In genomic region chr1:207958376-207959139, GRCh38 we compare ENCODE assay signal across 8 cellular contexts. TPM values are rescaled to one million over a fixed set of nuclear protein-coding genes. Genes with fewer than 3 reads are reported as not detected.
DNase-seq lines count a peak whose midpoint lies in the region; ATAC-seq, FAIRE-seq and TF ChIP-seq lines count a peak whose summit lies in the region.

No MANE protein-coding gene starts in this region.

- TF ChIP-seq CTCF in epithelial cell of proximal tubule (conservative IDR thresholded peaks at IDR 0.05; ENCODE audit: low read depth, low read length) (no peak), nephron (IDR thresholded peaks at IDR 0.05; ENCODE audit: unreplicated experiment in 3 of 3) (no peak)

- no peak for FAIRE-seq in urothelium cell line (lab: Jason Lieb, UNC)

- peaks cover 8% of the 10 kb centered on the region for H3K4me1 Mint-ChIP-seq in stimulated activated naive CD8-positive, alpha-beta T cell treated with anti-CD3 and anti-CD28 coated beads, Interleukin-15, Interleukin-2, amounts not matched to agents 100 ng/mL and 50 ng/mL, for 24 hours (ENCODE audit: low read depth)
- peaks cover 12% of the 10 kb centered on the region for H3K4me1 Mint-ChIP-seq in nephron

- H3K4me3 ChIP-seq in epithelial cell of proximal tubule (ENCODE audit: low read depth, low read length): peak overlapping the region; percentile 55

- no peak for ATAC-seq in stimulated activated naive CD8-positive, alpha-beta T cell treated with anti-CD3 and anti-CD28 coated beads, Interleukin-15, Interleukin-2, amounts not matched to agents 100 U/mL and 50 U/mL, for 24 hours

- H3K27me3 Mint-ChIP-seq in stimulated activated naive CD8-positive, alpha-beta T cell treated with anti-CD3 and anti-CD28 coated beads, Interleukin-15, Interleukin-2, amounts not matched to agents 100 ng/mL and 50 ng/mL, for 24 hours: peaks cover 45% of the 10 kb centered on the region
- peaks cover 57% of the 10 kb centered on the region for H3K27me3 Mint-ChIP-seq in nephron (ENCODE audit: low read depth)

- no peak for DNase-seq in stimulated activated naive CD8-positive, alpha-beta T cell treated with anti-CD3 and anti-CD28 coated beads, Interleukin-15, Interleukin-2, amounts not matched to agents 100 U/mL and 50 U/mL, for 24 hours
- DNase-seq in epithelial cell of proximal tubule (ENCODE audit: low read depth) (no peak), NCI-H526 (lab: John Stamatoyannopoulos, UW) (no peak), GF-D8 (lab: John Stamatoyannopoulos, UW) (no peak), NCI-H226 (no peak), urothelium cell line (ENCODE audit: low spot score) (no peak)

- no peaks in the 10 kb centered on the region for H3K36me3 Mint-ChIP-seq in stimulated activated naive CD8-positive, alpha-beta T cell treated with anti-CD3 and anti-CD28 coated beads, Interleukin-15, Interleukin-2, amounts not matched to agents 100 ng/mL and 50 ng/mL, for 24 hours (ENCODE audit: low read depth)
- no peaks in the 10 kb centered on the region for H3K36me3 Mint-ChIP-seq in nephron (ENCODE audit: low read depth)

- peak overlapping the region; percentile 8 for H3K4me3 Mint-ChIP-seq in stimulated activated naive CD8-positive, alpha-beta T cell treated with anti-CD3 and anti-CD28 coated beads, Interleukin-15, Interleukin-2, amounts not matched to agents 100 ng/mL and 50 ng/mL, for 24 hours
- peak overlapping the region; percentile 34 to 68 (median 41) for H3K4me3 Mint-ChIP-seq in nephron

- no peak overlapping the region for H3K27ac Mint-ChIP-seq in stimulated activated naive CD8-positive, alpha-beta T cell treated with anti-CD3 and anti-CD28 coated beads, Interleukin-15, Interleukin-2, amounts not matched to agents 100 ng/mL and 50 ng/mL, for 24 hours
- H3K27ac Mint-ChIP-seq in nephron: no peak overlapping the region

- H3K9me3 Mint-ChIP-seq in stimulated activated naive CD8-positive, alpha-beta T cell treated with anti-CD3 and anti-CD28 coated beads, Interleukin-15, Interleukin-2, amounts not matched to agents 100 ng/mL and 50 ng/mL, for 24 hours: no peaks in the 10 kb centered on the region
- peaks cover 20% of the 10 kb centered on the region for H3K9me3 Mint-ChIP-seq in nephron

RNA-seq across cellular contexts. Expression of gene CD34, which starts 47.6 kb away (rescaled TPM):
- under 0.01 TPM in 1 of 2 replicates, not detected in the other for total RNA-seq in epithelial cell of proximal tubule
